ENCODE assay signal across 8 cellular contexts in genomic region chr14:21066882-21067502, GRCh38. TPM values are rescaled to one million over a fixed set of nuclear protein-coding genes. Genes with fewer than 3 reads are reported as not detected.
DNase-seq lines count a peak whose midpoint lies in the region; ATAC-seq and TF ChIP-seq lines count a peak whose summit lies in the region.

No MANE protein-coding gene starts in this region.

- H3K27ac ChIP-seq in cardiac muscle cell (no peak overlapping the region), right cardiac atrium (ENCODE audit: low read length) (no peak overlapping the region)

- ATAC-seq in right cardiac atrium (no peak), GM21381 (IDR thresholded peaks at IDR 0.05; ENCODE audit: unreplicated experiment) (no peak)

- DNase-seq in cardiac muscle cell (ENCODE audit: low read depth in 1 of 2, low spot score in 1 of 2) (no peak), right cardiac atrium (no peak), NCI-H2107 treated with DMSO at 0.1 percent for 48 hours (lab: John Stamatoyannopoulos, UW; ENCODE audit: unreplicated experiment) (peak; percentile 81), cardiac fibroblast (ENCODE audit: low read depth in 2 of 2) (peak in 1 of 2 donors; percentile 25), middle frontal gyrus (ENCODE audit: extremely low spot score, low spot score) (no peak), cortex of kidney (lab: John Stamatoyannopoulos, UW) (no peak), cerebellar nuclear complex (lab: John Stamatoyannopoulos, UW) (no peak)

- H3K9me3 ChIP-seq in cardiac muscle cell (ENCODE audit: low read depth), result no peaks in the 10 kb centered on the region
- no peaks in the 10 kb centered on the region for H3K9me3 ChIP-seq in right cardiac atrium (ENCODE audit: control insufficient read depth, low read length)

- H3K27me3 ChIP-seq in cardiac muscle cell, result no peaks in the 10 kb centered on the region
- H3K27me3 ChIP-seq in right cardiac atrium (ENCODE audit: control insufficient read depth, insufficient read depth), result no peaks in the 10 kb centered on the region

- 81% methylated on average over 7 of the region's 7 CpGs for WGBS in right cardiac atrium

- intact Hi-C loops in right cardiac atrium (cut with DNase I), result loop anchor here in 1 of 4 donors (5.0 kb wide), 1 partner anchor 40 kb away; no protein-coding TSS in a partner anchor

- TF ChIP-seq CTCF in cardiac muscle cell (IDR thresholded peaks at IDR 0.05; ENCODE audit: low read depth, low read length), result peak; percentile 27
- peak; percentile 23 for TF ChIP-seq CTCF in cardiac fibroblast (IDR thresholded peaks at IDR 0.05; ENCODE audit: low read depth, low read length)

- no peaks in the 10 kb centered on the region for H3K36me3 ChIP-seq in cardiac muscle cell

- H3K4me1 ChIP-seq in cardiac muscle cell (ENCODE audit: low read depth) (peaks cover 5% of the 10 kb centered on the region), right cardiac atrium (ENCODE audit: control insufficient read depth, insufficient read depth, low read length) (peaks cover 6% of the 10 kb centered on the region)

- no peak overlapping the region for H3K4me3 ChIP-seq in cardiac muscle cell
- no peak overlapping the region for H3K4me3 ChIP-seq in right cardiac atrium (ENCODE audit: low read length)
- H3K4me3 ChIP-seq in cardiac fibroblast (replicated peaks in 1 of 2; ENCODE audit: low read depth in 2 of 2, low read length in 2 of 2), result no peak overlapping the region

RNA-seq across cellular contexts. Expression of gene ARHGEF40, which starts 3.1 kb away (rescaled TPM):
- total RNA-seq in cardiac muscle cell (32.9 and 41.7 TPM in 2 replicates), right cardiac atrium (10 to 100 TPM; 19.8 to 25.8 (median 21.0) TPM)
- polyA plus RNA-seq in cardiac muscle cell (26.4 and 31.6 TPM in 2 replicates), right cardiac atrium (15.1 TPM)

RNA-seq across cellular contexts. Expression of gene RNASE8, which starts 9.4 kb away (rescaled TPM):
- total RNA-seq in cardiac muscle cell (not detected in 2 replicates), right cardiac atrium (not detected)
- polyA plus RNA-seq in cardiac muscle cell (not detected in 2 replicates), right cardiac atrium (not detected)

RNA-seq across cellular contexts. Expression of gene RNASE7, which starts 24.8 kb away (rescaled TPM):
- not detected in 2 replicates for total RNA-seq in cardiac muscle cell
- polyA plus RNA-seq in cardiac muscle cell, result not detected in 2 replicates
- total RNA-seq in right cardiac atrium, result not detected
- not detected for polyA plus RNA-seq in right cardiac atrium

RNA-seq across cellular contexts. Expression of gene ZNF219, which starts 31.5 kb away (rescaled TPM):
- total RNA-seq in cardiac muscle cell, result 143 and 154 TPM in 2 replicates
- 49.5 and 77.0 TPM in 2 replicates for polyA plus RNA-seq in cardiac muscle cell
- total RNA-seq in right cardiac atrium, result 10 to 100 TPM; 49.1 to 62.4 (median 56.1) TPM
- 68.6 TPM for polyA plus RNA-seq in right cardiac atrium

RNA-seq across cellular contexts. Expression of gene RNASE13, which starts 32.4 kb away (rescaled TPM):
- total RNA-seq in cardiac muscle cell, result not detected in 2 replicates
- polyA plus RNA-seq in cardiac muscle cell, result 0.84 TPM in 1 of 2 replicates, not detected in the other
- not detected for total RNA-seq in right cardiac atrium
- polyA plus RNA-seq in right cardiac atrium, result not detected
